7 cellular contexts compared by ENCODE assay signal in genomic region chr11:115222218-115222862, GRCh38.
A peak's percentile ranks its signal among the peaks of the same experiment; 100 is the strongest.
DNase-seq lines count a peak whose midpoint lies in the region; ATAC-seq and TF ChIP-seq lines count a peak whose summit lies in the region.

No MANE protein-coding gene starts in this region.

- CTCF ChIA-PET in OCI-LY7 (lab: Charles Lee; ENCODE audit: unreplicated experiment) = interaction anchor here (0.6 kb wide), 1 partner anchor 9 kb away, joined by 3 read pairs; no protein-coding TSS in a partner anchor

- BruUV-seq in OCI-LY7 (replicated peaks; lab: Mats Ljungman, UMichigan) = no TSS peak

- peaks cover 81% of the 10 kb centered on the region for H3K4me1 ChIP-seq in OCI-LY7 (ENCODE audit: insufficient read depth, low read length, poor library complexity, severe bottlenecking)

- intact Hi-C loops in OCI-LY7 (cut with micrococcal nuclease; ENCODE audit: unreplicated experiment) = loop anchor here (5.0 to 10.0 kb wide), 2 partner anchors 280 to 712 kb away; partner anchors contain the start of gene CADM1

- H3K27ac ChIP-seq in OCI-LY7 (ENCODE audit: low read depth, low read length, poor library complexity, severe bottlenecking) = peak overlapping the region; percentile 89
- no peak overlapping the region for H3K27ac ChIP-seq in coronary artery

- peak overlapping the region; percentile 72 for H3K4me2 ChIP-seq in OCI-LY7 (ENCODE audit: low read length)

- H2AFZ ChIP-seq in OCI-LY7 (ENCODE audit: low read length) = peak overlapping the region; percentile 18; the same call in 1 of the 2 replicates

- H3K9me3 ChIP-seq in OCI-LY7 (ENCODE audit: low read length) = no peaks in the 10 kb centered on the region

- peak overlapping the region; percentile 1; the same call in 1 of the 2 replicates for H3K4me3 ChIP-seq in GM08714 (ENCODE audit: low read length)
- peak overlapping the region; percentile 53 for H3K4me3 ChIP-seq in OCI-LY7 (ENCODE audit: low read depth, low read length, poor library complexity, severe bottlenecking)
- no peak overlapping the region for H3K4me3 ChIP-seq in coronary artery

- H3K79me2 ChIP-seq in OCI-LY7 (ENCODE audit: insufficient read depth, low read depth, low read length) = no peaks in the 10 kb centered on the region

- H3K36me3 ChIP-seq in OCI-LY7 (ENCODE audit: insufficient read depth, low read length) = peaks cover 12% of the 10 kb centered on the region; the same call in 1 of the 2 replicates

- H4K20me1 ChIP-seq in OCI-LY7 (ENCODE audit: insufficient read depth, low read length) = no peaks in the 10 kb centered on the region

- H3K9me2 ChIP-seq in OCI-LY7 (ENCODE audit: insufficient read depth, low read length) = no peaks in the 10 kb centered on the region

- TF ChIP-seq CTCF in OCI-LY7 (conservative IDR thresholded peaks at IDR 0.05; ENCODE audit: low read length) (no peak), coronary artery (IDR thresholded peaks at IDR 0.05) (no peak)

- DNase-seq in OCI-LY7 (ENCODE audit: low spot score) (peak; percentile 68), fibroblast of the conjunctiva (ENCODE audit: low read depth) (peak; percentile 44), coronary artery (ENCODE audit: low spot score) (no peak)
- DNase-seq in activated CD4-positive, CD25-positive, alpha-beta regulatory T cell treated with anti-CD3 and anti-CD28 coated beads, Interleukin-2, amount 50 U/mL, for 72 hours = no peak

- POLR2A ChIA-PET in OCI-LY7 (lab: Charles Lee) = interaction anchor here (0.6 to 1.5 kb wide), 9 partner anchors 9 to 1063 kb away, joined by 3 to 8 read pairs (median 4); no protein-coding TSS in a partner anchor

- ATAC-seq in GM19455 (IDR thresholded peaks at IDR 0.05; ENCODE audit: unreplicated experiment) (peak; percentile 96), HG03432 (IDR thresholded peaks at IDR 0.05; ENCODE audit: unreplicated experiment) (peak; percentile 97)

Comparison
In these comparisons a context has a peak if more than half of its experiments do, and no peak if none do; other contexts are left out.
1. DNase-seq: peak in OCI-LY7 (single experiment) and fibroblast of the conjunctiva (single experiment); none in coronary artery (single experiment) and activated CD4-positive, CD25-positive, alpha-beta regulatory T cell treated with anti-CD3 and anti-CD28 coated beads, Interleukin-2, amount 50 U/mL, for 72 hours (single experiment).